9 cellular contexts compared by ENCODE assay signal in genomic region chr19:49591731-49592485, GRCh38. TPM values are rescaled to one million over a fixed set of nuclear protein-coding genes. Genes with fewer than 3 reads are reported as not detected.
DNase-seq lines count a peak whose midpoint lies in the region; ATAC-seq, FAIRE-seq and TF ChIP-seq lines count a peak whose summit lies in the region.
"Had no signal": no experiment of that assay in that cellular context is flagged by ENCODE, and none has a peak within 500 bp of the region (broad histone marks: within the 10 kb centered on the region; RNA-seq: fewer than 3 reads in every experiment).

No MANE protein-coding gene starts in this region.

- no peaks in the 10 kb centered on the region for H3K9me3 Mint-ChIP-seq in HFFc6
- H3K9me3 Mint-ChIP-seq in astrocyte (ENCODE audit: unreplicated experiment): no peaks in the 10 kb centered on the region

- peaks cover 2% of the 10 kb centered on the region; the same call in 1 of the 2 replicates for H3K27me3 Mint-ChIP-seq in HFFc6 (ENCODE audit: insufficient read depth)
- no peaks in the 10 kb centered on the region for H3K27me3 Mint-ChIP-seq in astrocyte (ENCODE audit: low read depth, unreplicated experiment)

- peak overlapping the region; percentile 90 for H3K4me3 Mint-ChIP-seq in HFFc6
- H3K4me3 Mint-ChIP-seq in astrocyte (ENCODE audit: unreplicated experiment): peak overlapping the region; percentile 94

- H3K4me2 ChIP-seq in astrocyte (ENCODE audit: low read length): peak overlapping the region; percentile 94

- H3K4me1 ChIP-seq in astrocyte (ENCODE audit: insufficient read depth, low read length): peaks cover 20% of the 10 kb centered on the region

- H3K36me3 Mint-ChIP-seq in HFFc6 (ENCODE audit: low read depth): peaks cover 12% of the 10 kb centered on the region; the same call in 1 of the 2 replicates
- H3K36me3 Mint-ChIP-seq in astrocyte (ENCODE audit: low read depth, unreplicated experiment): no peaks in the 10 kb centered on the region

- peak overlapping the region; percentile 70 for H3K27ac Mint-ChIP-seq in HFFc6
- peak overlapping the region; percentile 84 for H3K27ac Mint-ChIP-seq in astrocyte (ENCODE audit: unreplicated experiment)

- no peaks in the 10 kb centered on the region for H3K27me3 ChIP-seq in astrocyte (ENCODE audit: insufficient read depth, low read length)

- DNase-seq in CD1c-positive myeloid dendritic cell (ENCODE audit: extremely low spot score) (peak; percentile 17), HFFc6 (peak; percentile 44), SK-MEL-5 (ENCODE audit: low read depth, low spot score) (peak; percentile 43), astrocyte (ENCODE audit: low read depth) (no peak), skeletal muscle cell (ENCODE audit: low read depth) (no peak)

- H3K4me3 ChIP-seq in astrocyte (ENCODE audit: insufficient read depth, low read depth, low read length) (peak overlapping the region; percentile 78), iPS-11a (ENCODE audit: low read depth, low read length) (peak overlapping the region; percentile 89), skeletal muscle cell (ENCODE audit: low read depth, low read length) (peak overlapping the region; percentile 86)

- TF ChIP-seq CTCF in HFFc6 (IDR thresholded peaks at IDR 0.05): no peak
- TF ChIP-seq CTCF in astrocyte (IDR thresholded peaks at IDR 0.05; ENCODE audit: insufficient read depth, low read depth, low read length): no peak

- H2AFZ ChIP-seq in astrocyte (ENCODE audit: low read depth, low read length): peak overlapping the region; percentile 23

- ATAC-seq in HG03108 (IDR thresholded peaks at IDR 0.05; ENCODE audit: unreplicated experiment): no peak
- no peak for ATAC-seq in GM18873 (IDR thresholded peaks at IDR 0.05; ENCODE audit: low FRiP score, unreplicated experiment)

- in situ Hi-C loops in SK-MEL-5 (cut with HindIII; ENCODE audit: low pct_unique_long_range_greater_than_20kb, low sequenced_read_pairs): no loop called here

- H3K27ac ChIP-seq in astrocyte (ENCODE audit: low read depth, low read length): peak overlapping the region; percentile 47

- peaks cover 30% of the 10 kb centered on the region for H4K20me1 ChIP-seq in astrocyte (ENCODE audit: insufficient read depth, low read length)

- H3K9me3 ChIP-seq in astrocyte (ENCODE audit: insufficient read depth, low read depth, low read length): no peaks in the 10 kb centered on the region

- no peak for FAIRE-seq in astrocyte (lab: Jason Lieb, UNC)
- FAIRE-seq: TTC549 had no signal

- H3K79me2 ChIP-seq in astrocyte (ENCODE audit: insufficient read depth, low read length): peaks cover 47% of the 10 kb centered on the region

- H3K9ac ChIP-seq in astrocyte (ENCODE audit: low read length): peak overlapping the region; percentile 79

- peaks cover 20% of the 10 kb centered on the region for H3K4me1 Mint-ChIP-seq in HFFc6 (ENCODE audit: low read depth)
- H3K4me1 Mint-ChIP-seq in astrocyte (ENCODE audit: low read depth, unreplicated experiment): peaks cover 2% of the 10 kb centered on the region

- H3K36me3 ChIP-seq in astrocyte (ENCODE audit: insufficient read depth, low read length): peaks cover 8% of the 10 kb centered on the region

RNA-seq across cellular contexts. Expression of gene PRR12, which starts 0.9 kb away (rescaled TPM):
- 10 to 100 TPM; 23.3 to 26.2 (median 24.3) TPM for total RNA-seq in HFFc6 (2021; fragmentation: NEBNext Ultra II Directional; extraction: Animal tissue kit (Norgen Biotek cat#: 25700))
- 0.87 and 1.8 TPM in 2 replicates for total RNA-seq in SK-MEL-5 (2014; rRNA removed; shearing (Covaris generic))
- polyA plus RNA-seq in SK-MEL-5 (2015; cell fraction: cytosol; rRNA removed): 16.8 and 17.9 TPM in 2 replicates
- polyA plus RNA-seq in SK-MEL-5 (2015; cell fraction: nucleus; rRNA removed): 4.3 and 5.3 TPM in 2 replicates
- total RNA-seq in astrocyte: 29.7 and 29.9 TPM in 2 replicates

RNA-seq across cellular contexts. Expression of gene PRRG2, which starts 10.8 kb away (rescaled TPM):
- under 1 TPM; 0.33 to 0.69 (median 0.42) TPM for total RNA-seq in HFFc6 (2021; fragmentation: NEBNext Ultra II Directional; extraction: Animal tissue kit (Norgen Biotek cat#: 25700))
- 0.98 and 6.8 TPM in 2 replicates for total RNA-seq in SK-MEL-5 (2014; rRNA removed; shearing (Covaris generic))
- polyA plus RNA-seq in SK-MEL-5 (2015; cell fraction: cytosol; rRNA removed): 3.7 and 6.9 TPM in 2 replicates
- 1.3 TPM in 1 of 2 replicates, not detected in the other for polyA plus RNA-seq in SK-MEL-5 (2015; cell fraction: nucleus; rRNA removed)
- 0.89 and 1.3 TPM in 2 replicates for total RNA-seq in astrocyte

RNA-seq across cellular contexts. Expression of gene NOSIP, which starts 11.6 kb away (rescaled TPM):
- total RNA-seq in HFFc6 (2021; fragmentation: NEBNext Ultra II Directional; extraction: Animal tissue kit (Norgen Biotek cat#: 25700)): 10 to 100 TPM; 66.0 to 79.7 (median 72.4) TPM
- 38.4 and 46.5 TPM in 2 replicates for total RNA-seq in SK-MEL-5 (2014; rRNA removed; shearing (Covaris generic))
- polyA plus RNA-seq in SK-MEL-5 (2015; cell fraction: cytosol; rRNA removed): 32.8 and 37.5 TPM in 2 replicates
- 48.0 and 63.8 TPM in 2 replicates for polyA plus RNA-seq in SK-MEL-5 (2015; cell fraction: nucleus; rRNA removed)
- 74.6 and 83.8 TPM in 2 replicates for total RNA-seq in astrocyte

RNA-seq across cellular contexts. Expression of gene RRAS, which starts 48.0 kb away (rescaled TPM):
- total RNA-seq in HFFc6 (2021; fragmentation: NEBNext Ultra II Directional; extraction: Animal tissue kit (Norgen Biotek cat#: 25700)): 100 to 1,000 TPM; 130 to 162 (median 133) TPM
- total RNA-seq in SK-MEL-5 (2014; rRNA removed; shearing (Covaris generic)): 4.1 and 4.4 TPM in 2 replicates
- polyA plus RNA-seq in SK-MEL-5 (2015; cell fraction: cytosol; rRNA removed): 18.7 and 18.9 TPM in 2 replicates
- 12.7 and 16.6 TPM in 2 replicates for polyA plus RNA-seq in SK-MEL-5 (2015; cell fraction: nucleus; rRNA removed)
- total RNA-seq in astrocyte: 94.7 and 104 TPM in 2 replicates

RNA-seq across cellular contexts. Expression of gene SCAF1, which starts 50.1 kb away (rescaled TPM):
- total RNA-seq in HFFc6 (2021; fragmentation: NEBNext Ultra II Directional; extraction: Animal tissue kit (Norgen Biotek cat#: 25700)): 100 to 1,000 TPM; 112 to 134 (median 121) TPM
- total RNA-seq in SK-MEL-5 (2014; rRNA removed; shearing (Covaris generic)): 6.2 and 8.2 TPM in 2 replicates
- 34.1 and 47.7 TPM in 2 replicates for polyA plus RNA-seq in SK-MEL-5 (2015; cell fraction: cytosol; rRNA removed)
- 20.9 and 32.9 TPM in 2 replicates for polyA plus RNA-seq in SK-MEL-5 (2015; cell fraction: nucleus; rRNA removed)
- total RNA-seq in astrocyte: 105 and 107 TPM in 2 replicates

Comparison
In these comparisons a context has a peak if more than half of its experiments do, and no peak if none do; other contexts are left out.
1. DNase-seq: peak in CD1c-positive myeloid dendritic cell (single experiment), HFFc6 (single experiment) and SK-MEL-5 (single experiment); none in astrocyte (single experiment) and skeletal muscle cell (single experiment).
2. Peak in every context shown above with its lines, with median percentiles within 50 percentile points of each other: H3K4me3 ChIP-seq.